ENCODE assay signal across 1 cellular context in genomic region chr3:134788283-134788682, GRCh38. TPM values are rescaled to one million over a fixed set of nuclear protein-coding genes. Genes with fewer than 3 reads are reported as not detected.
"Had no signal": no experiment of that assay in that cellular context is flagged by ENCODE, and none has a peak within 500 bp of the region (broad histone marks: within the 10 kb centered on the region; RNA-seq: fewer than 3 reads in every experiment).

No MANE protein-coding gene starts in this region.

RNA-seq across cellular contexts. Expression of gene EPHB1, which starts 6.8 kb away (rescaled TPM):
- polyA plus RNA-seq: naive thymus-derived CD4-positive, alpha-beta T cell had no signal
